17 cellular contexts compared by ENCODE assay signal in the genomic region with DNA sequence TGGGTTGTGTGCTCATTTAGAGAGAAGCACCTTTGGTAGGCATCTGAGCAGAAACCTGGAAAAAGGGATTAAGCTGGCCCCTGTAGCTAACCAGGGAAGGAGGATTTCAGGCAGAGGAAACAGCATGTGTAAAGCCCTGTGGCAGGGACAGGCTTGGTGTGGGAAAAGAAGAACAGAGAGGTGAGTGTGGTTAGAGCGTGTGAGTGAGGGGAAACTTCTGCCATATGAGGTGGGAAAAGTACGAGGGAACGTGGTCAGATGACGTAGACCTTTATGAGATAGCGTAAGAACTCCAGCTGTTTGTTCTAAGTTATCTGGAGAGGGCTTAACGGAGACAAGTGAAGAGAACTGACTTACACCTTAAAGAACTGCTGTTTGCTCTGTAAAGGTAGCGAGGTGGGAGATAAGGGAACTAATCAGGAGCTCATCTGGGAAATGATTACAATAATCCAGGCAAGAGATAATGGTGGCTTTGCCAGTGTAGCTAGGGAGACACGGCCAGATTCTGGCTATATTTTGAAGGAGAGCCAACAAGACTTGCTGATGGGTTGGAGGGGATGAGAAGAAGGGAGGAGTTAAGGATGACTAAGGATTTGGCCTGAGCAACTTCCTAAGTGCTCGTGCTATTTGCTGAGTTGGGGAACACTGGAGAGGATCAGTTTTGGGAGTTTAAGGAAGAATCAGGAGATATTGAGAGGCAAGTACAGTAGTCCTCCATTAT.
DNase-seq lines count a peak whose midpoint lies in the region; ATAC-seq and TF ChIP-seq lines count a peak whose summit lies in the region.
"Had no signal": no experiment of that assay in that cellular context is flagged by ENCODE, and none has a peak within 500 bp of the region (broad histone marks: within the 10 kb centered on the region; RNA-seq: fewer than 3 reads in every experiment).

No MANE protein-coding gene starts in this region.

- TF ChIP-seq CTCF in AG09309 (IDR thresholded peaks at IDR 0.05; ENCODE audit: control insufficient read depth, insufficient read depth, low read depth, low read length, missing control alignments) = no peak

- H3K4me3 ChIP-seq in AG09309 (ENCODE audit: control insufficient read depth, low read depth, low read length) = no peak overlapping the region
- H3K4me3 ChIP-seq: ascending aorta, mucosa of descending colon, thoracic aorta had no signal

- DNase-seq in AG09309 (ENCODE audit: low read depth) (peak; percentile 13), RKO (ENCODE audit: low spot score) (peak; percentile 27), fibroblast of the conjunctiva (ENCODE audit: low read depth) (peak; percentile 12), GOT3 (lab: John Stamatoyannopoulos, UW) (no peak), NCI-H2107 treated with DMSO at 0.1 percent for 48 hours (lab: John Stamatoyannopoulos, UW; ENCODE audit: unreplicated experiment) (no peak), NCI-H2196 (lab: John Stamatoyannopoulos, UW; ENCODE audit: unreplicated experiment) (no peak)
- no peak for DNase-seq in stimulated activated CD4-positive, alpha-beta T cell treated with anti-CD3 and anti-CD28 coated beads, Interleukin-2, amount 100 ng/mL, for 48 hours
- DNase-seq: activated effector memory CD4-positive, alpha-beta T cell treated with Interleukin-2 at 50 U/mL for 16 hours; AML-193; DMS79 treated with DMSO at 0.1 percent for 48 hours; kidney; mucosa of descending colon; NCI-H2107; NK-92 treated with Interleukin-12 subunit alpha and Interleukin-12 subunit beta, amount 100 ng/mL, for 24 hours had no signal

- ATAC-seq in GM21529 (IDR thresholded peaks at IDR 0.05; ENCODE audit: unreplicated experiment) = peak; percentile 60
- ATAC-seq: mucosa of descending colon had no signal

Comparison
In these comparisons a context has a peak if more than half of its experiments do, and no peak if none do; other contexts are left out.
1. DNase-seq: peak in AG09309 (single experiment), RKO (single experiment) and fibroblast of the conjunctiva (single experiment); none in GOT3 (single experiment), stimulated activated CD4-positive, alpha-beta T cell treated with anti-CD3 and anti-CD28 coated beads, Interleukin-2, amount 100 ng/mL, for 48 hours (0 of 2), NCI-H2107 treated with DMSO at 0.1 percent for 48 hours (single experiment) and NCI-H2196 (single experiment).